Comparison of ENCODE assay signal across 34 cellular contexts in the genomic region with DNA sequence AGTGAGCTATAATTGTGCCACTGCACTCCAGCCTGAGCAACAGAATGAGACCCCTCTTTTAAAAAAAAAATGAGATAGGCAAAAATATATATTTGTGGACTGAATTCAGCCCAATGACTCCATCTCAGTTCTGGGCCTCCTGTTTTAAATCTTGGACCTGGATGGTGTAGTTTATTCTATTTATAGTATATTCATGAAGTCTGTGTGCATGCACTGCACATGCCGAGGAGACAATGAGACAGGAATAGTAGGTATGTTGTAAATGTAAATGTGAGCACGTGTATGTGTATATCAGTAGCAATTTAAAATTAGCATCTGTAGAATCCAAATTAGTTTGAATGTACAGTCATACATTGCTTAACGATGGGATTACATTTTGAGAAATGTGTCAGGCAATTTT.
"Had no signal": no experiment of that assay in that cellular context is flagged by ENCODE, and none has a peak within 500 bp of the region (broad histone marks: within the 10 kb centered on the region; RNA-seq: fewer than 3 reads in every experiment).

No MANE protein-coding gene starts in this region.

- DNase-seq: activated B cell treated with CpG ODN at 0.5 μM for 24 hours; activated CD4-positive, alpha-beta memory T cell treated with anti-CD3 and anti-CD28 coated beads for 36 hours; activated CD4-positive, alpha-beta T cell treated with anti-CD3 and anti-CD28 coated beads for 4 hours; activated CD4-positive, alpha-beta T cell treated with anti-CD3 and anti-CD28 coated beads, Interleukin-2, amount 10 ng/mL, durations not matched to agents 24 days and 14 days; activated CD4-positive, alpha-beta T cell treated with anti-CD3 and anti-CD28 coated beads, Interleukin-2, amount 50 U/mL, for 1 hour; activated CD4-positive, alpha-beta T cell treated with anti-CD3 and anti-CD28 coated beads, Interleukin-2, amount 50 U/mL, for 4 hours; activated CD4-positive, CD25-positive, alpha-beta regulatory T cell treated with anti-CD3 and anti-CD28 coated beads, Interleukin-2, amount 50 U/mL, for 72 hours; activated CD8-positive, alpha-beta memory T cell treated with anti-CD3 and anti-CD28 coated beads, Interleukin-2, amount 50 U/mL, for 4 hours; activated CD8-positive, alpha-beta T cell treated with anti-CD3 and anti-CD28 coated beads for 36 hours; activated effector memory CD4-positive, alpha-beta T cell treated with Interleukin-2 at 50 U/mL for 16 hours; activated gamma-delta T cell; activated naive CD4-positive, alpha-beta T cell treated with anti-CD3 and anti-CD28 coated beads, Interleukin-2, amount 10 ng/mL, durations not matched to agents 7 days and 5 days; activated naive CD4-positive, alpha-beta T cell treated with Interleukin-2 at 50 U/mL for 16 hours; activated naive CD8-positive, alpha-beta T cell treated with anti-CD3 and anti-CD28 coated beads, Interleukin-2, amount 10 ng/mL, durations not matched to agents 7 days and 5 days; activated naive CD8-positive, alpha-beta T cell treated with anti-CD3 and anti-CD28 coated beads, Interleukin-2, amount 50 U/mL, for 24 hours; activated T-cell treated with anti-CD3 and anti-CD28 coated beads for 4 hours; activated T-cell treated with anti-CD3 and anti-CD28 coated beads, Interleukin-2, amount 50 U/mL, for 24 hours; activated T-cell treated with anti-CD3 and anti-CD28 coated beads, Interleukin-2, amount 50 U/mL, for 48 hours; amygdala; anterior cingulate cortex; central memory CD4-positive, alpha-beta T cell; SW 1271; T-helper 1 cell; T-helper 2 cell; T-helper 9 cell had no signal

- H3K4me3 Mint-ChIP-seq: activated B cell treated with CpG ODN at 0.5 μM for 24 hours; activated CD4-positive, alpha-beta memory T cell treated with anti-CD3 and anti-CD28 coated beads for 36 hours; activated CD4-positive, alpha-beta T cell treated with anti-CD3 and anti-CD28 coated beads, Interleukin-2, amount 10 ng/mL, durations not matched to agents 24 days and 14 days; activated CD8-positive, alpha-beta T cell treated with anti-CD3 and anti-CD28 coated beads for 36 hours; activated naive CD4-positive, alpha-beta T cell treated with anti-CD3 and anti-CD28 coated beads, Interleukin-2, amount 10 ng/mL, durations not matched to agents 7 days and 5 days; activated naive CD4-positive, alpha-beta T cell treated with anti-CD3 and anti-CD28 coated beads, Interleukin-2, amount 50 U/mL, for 24 hours; activated naive CD8-positive, alpha-beta T cell; activated naive CD8-positive, alpha-beta T cell treated with anti-CD3 and anti-CD28 coated beads, Interleukin-2, amount 10 ng/mL, durations not matched to agents 7 days and 5 days; activated naive CD8-positive, alpha-beta T cell treated with anti-CD3 and anti-CD28 coated beads, Interleukin-2, amount 50 U/mL, for 24 hours; activated T-cell treated with anti-CD3 and anti-CD28 coated beads, Interleukin-2, amount 50 U/mL, for 24 hours; brain; T-helper 1 cell treated with Interleukin-12 subunit alpha and Interleukin-12 subunit beta and Interleukin-4 antibody, amounts not matched to agents 30 μg/mL and 1 μg/mL, for 36 hours; T-helper 2 cell treated with Interferon-gamma antibody and Interleukin-4, amounts not matched to agents 5 μg/mL and 100 μg/mL, for 36 hours had no signal

- H3K27me3 ChIP-seq: ascending aorta, cardiac muscle cell had no signal

- H3K27ac Mint-ChIP-seq: activated B cell treated with CpG ODN at 0.5 μM for 24 hours; activated CD4-positive, alpha-beta memory T cell treated with anti-CD3 and anti-CD28 coated beads for 36 hours; activated CD4-positive, alpha-beta T cell treated with anti-CD3 and anti-CD28 coated beads, Interleukin-2, amount 10 ng/mL, durations not matched to agents 24 days and 14 days; activated CD8-positive, alpha-beta T cell treated with anti-CD3 and anti-CD28 coated beads for 36 hours; activated naive CD4-positive, alpha-beta T cell treated with anti-CD3 and anti-CD28 coated beads, Interleukin-2, amount 10 ng/mL, durations not matched to agents 7 days and 5 days; activated naive CD4-positive, alpha-beta T cell treated with anti-CD3 and anti-CD28 coated beads, Interleukin-2, amount 50 U/mL, for 24 hours; activated naive CD8-positive, alpha-beta T cell; activated naive CD8-positive, alpha-beta T cell treated with anti-CD3 and anti-CD28 coated beads, Interleukin-2, amount 10 ng/mL, durations not matched to agents 7 days and 5 days; activated naive CD8-positive, alpha-beta T cell treated with anti-CD3 and anti-CD28 coated beads, Interleukin-2, amount 50 U/mL, for 24 hours; activated T-cell treated with anti-CD3 and anti-CD28 coated beads, Interleukin-2, amount 50 U/mL, for 24 hours; activated T-helper 2 cell treated with anti-CD3 and anti-CD28 coated beads, Interferon-gamma antibody, Interleukin-2, Interleukin-4, amounts not matched to agents 10 μg/mL and 5 μg/mL and 100 μg/mL, durations not matched to agents 14 hours and 24 hours and 36 hours; brain; T-helper 1 cell treated with Interleukin-12 subunit alpha and Interleukin-12 subunit beta and Interleukin-4 antibody, amounts not matched to agents 30 μg/mL and 1 μg/mL, for 36 hours; T-helper 2 cell treated with Interferon-gamma antibody and Interleukin-4, amounts not matched to agents 5 μg/mL and 100 μg/mL, for 36 hours had no signal

- H3K36me3 ChIP-seq: cardiac muscle cell had no signal

- H3K9me3 ChIP-seq: ascending aorta had no signal

- H3K36me3 Mint-ChIP-seq: activated CD4-positive, alpha-beta memory T cell treated with anti-CD3 and anti-CD28 coated beads for 36 hours; activated naive CD4-positive, alpha-beta T cell treated with anti-CD3 and anti-CD28 coated beads, Interleukin-2, amount 10 ng/mL, durations not matched to agents 7 days and 5 days; activated naive CD4-positive, alpha-beta T cell treated with anti-CD3 and anti-CD28 coated beads, Interleukin-2, amount 50 U/mL, for 24 hours; activated naive CD8-positive, alpha-beta T cell; activated naive CD8-positive, alpha-beta T cell treated with anti-CD3 and anti-CD28 coated beads, Interleukin-2, amount 10 ng/mL, durations not matched to agents 7 days and 5 days had no signal

- H3K4me3 ChIP-seq: ascending aorta, cardiac muscle cell had no signal

- H3K27ac ChIP-seq: ascending aorta, cardiac muscle cell, VCaP had no signal

- H3K27me3 Mint-ChIP-seq: activated CD8-positive, alpha-beta T cell treated with anti-CD3 and anti-CD28 coated beads for 36 hours; activated naive CD8-positive, alpha-beta T cell had no signal

- H3K9me3 Mint-ChIP-seq: activated B cell treated with CpG ODN at 0.5 μM for 24 hours; activated CD4-positive, alpha-beta memory T cell treated with anti-CD3 and anti-CD28 coated beads for 36 hours; activated CD4-positive, alpha-beta T cell treated with anti-CD3 and anti-CD28 coated beads, Interleukin-2, amount 10 ng/mL, durations not matched to agents 24 days and 14 days; activated CD8-positive, alpha-beta T cell treated with anti-CD3 and anti-CD28 coated beads for 36 hours; activated naive CD4-positive, alpha-beta T cell treated with anti-CD3 and anti-CD28 coated beads, Interleukin-2, amount 10 ng/mL, durations not matched to agents 7 days and 5 days; activated naive CD4-positive, alpha-beta T cell treated with anti-CD3 and anti-CD28 coated beads, Interleukin-2, amount 50 U/mL, for 24 hours; activated naive CD8-positive, alpha-beta T cell treated with anti-CD3 and anti-CD28 coated beads, Interleukin-2, amount 50 U/mL, for 24 hours; activated T-cell treated with anti-CD3 and anti-CD28 coated beads, Interleukin-2, amount 50 U/mL, for 24 hours; activated T-helper 2 cell treated with anti-CD3 and anti-CD28 coated beads, Interferon-gamma antibody, Interleukin-2, Interleukin-4, amounts not matched to agents 10 μg/mL and 5 μg/mL and 100 μg/mL, durations not matched to agents 14 hours and 24 hours and 36 hours; brain; T-helper 1 cell treated with Interleukin-12 subunit alpha and Interleukin-12 subunit beta and Interleukin-4 antibody, amounts not matched to agents 30 μg/mL and 1 μg/mL, for 36 hours; T-helper 2 cell treated with Interferon-gamma antibody and Interleukin-4, amounts not matched to agents 5 μg/mL and 100 μg/mL, for 36 hours had no signal

- H3K4me1 Mint-ChIP-seq: activated CD4-positive, alpha-beta T cell treated with anti-CD3 and anti-CD28 coated beads, Interleukin-2, amount 10 ng/mL, durations not matched to agents 24 days and 14 days; activated naive CD4-positive, alpha-beta T cell treated with anti-CD3 and anti-CD28 coated beads, Interleukin-2, amount 10 ng/mL, durations not matched to agents 7 days and 5 days; activated naive CD4-positive, alpha-beta T cell treated with anti-CD3 and anti-CD28 coated beads, Interleukin-2, amount 50 U/mL, for 24 hours; activated naive CD8-positive, alpha-beta T cell treated with anti-CD3 and anti-CD28 coated beads, Interleukin-2, amount 10 ng/mL, durations not matched to agents 7 days and 5 days; activated naive CD8-positive, alpha-beta T cell treated with anti-CD3 and anti-CD28 coated beads, Interleukin-2, amount 50 U/mL, for 24 hours had no signal

- ATAC-seq: activated CD8-positive, alpha-beta T cell treated with anti-CD3 and anti-CD28 coated beads for 36 hours; activated naive CD8-positive, alpha-beta T cell treated with anti-CD3 and anti-CD28 coated beads, Interleukin-2, amount 50 U/mL, for 24 hours had no signal
